Comparison of ENCODE assay signal across 8 cellular contexts in the genomic region with DNA sequence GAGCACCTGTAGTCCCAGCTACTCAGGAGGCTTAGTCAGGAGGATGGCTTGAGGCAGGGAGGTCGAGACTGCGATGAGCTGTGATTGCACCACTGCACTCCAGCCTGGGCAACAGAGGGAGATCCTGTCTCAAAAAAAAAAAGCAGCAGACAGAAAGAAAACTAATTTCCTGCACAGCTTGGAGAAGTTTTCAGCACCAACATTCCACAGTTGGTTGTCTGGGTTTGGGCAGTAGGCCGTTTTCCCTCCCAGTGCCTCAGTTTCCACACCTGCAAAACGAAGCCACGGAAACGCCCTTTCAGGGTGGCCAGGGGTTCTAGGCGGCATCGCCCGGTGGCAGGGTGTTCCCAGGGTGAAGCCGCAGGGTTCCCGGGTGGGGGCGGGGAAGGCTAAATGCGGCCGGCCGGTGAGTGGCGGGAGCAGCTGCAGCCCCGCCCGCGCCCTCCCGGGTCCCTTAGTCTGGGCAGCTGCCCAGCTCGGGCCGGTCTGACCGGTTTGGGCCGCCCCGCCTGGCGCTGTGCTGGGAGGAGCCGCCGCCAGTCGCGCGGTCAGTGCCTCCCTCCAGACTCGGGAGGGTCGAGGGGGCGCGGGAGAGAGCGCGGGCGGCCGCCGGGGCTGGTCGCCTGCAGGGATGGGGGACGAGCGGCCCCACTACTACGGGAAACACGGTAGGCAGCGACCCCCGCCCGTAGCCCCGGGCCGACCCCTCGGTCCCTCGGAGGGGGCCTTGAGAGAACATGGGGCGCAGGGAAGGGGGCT. TPM values are rescaled to one million over a fixed set of nuclear protein-coding genes. Genes with fewer than 3 reads are reported as not detected.
A peak's percentile ranks its signal among the peaks of the same experiment; 100 is the strongest.
DNase-seq lines count a peak whose midpoint lies in the region; ATAC-seq and TF ChIP-seq lines count a peak whose summit lies in the region.

A gene (plus strand): TSS at position 551 of the 759 bp plus-strand sequence. CDS start 81 bp downstream, at position 632.

- H3K9me3 Mint-ChIP-seq in HFFc6 (no peaks in the 10 kb centered on the region), naive B cell (no peaks in the 10 kb centered on the region)
- no peaks in the 10 kb centered on the region for H3K9me3 Mint-ChIP-seq in activated CD4-positive, alpha-beta memory T cell treated with anti-CD3 and anti-CD28 coated beads for 36 hours

- H3K4me3 ChIP-seq in fibroblast of villous mesenchyme (ENCODE audit: low read depth, low read length), result peak within 1 kb of the TSS; percentile 61

- DNase-seq in AG08396 (ENCODE audit: low spot score) (peak; percentile 97), HFFc6 (peak; percentile 52), fibroblast of villous mesenchyme (ENCODE audit: low read depth) (peak; percentile 54), naive B cell (no peak)
- DNase-seq in activated CD4-positive, alpha-beta memory T cell treated with anti-CD3 and anti-CD28 coated beads for 36 hours, result no peak
- no peak for DNase-seq in activated CD4-positive, CD25-positive, alpha-beta regulatory T cell (lab: John Stamatoyannopoulos, UW)

- TF ChIP-seq CTCF in HFFc6 (IDR thresholded peaks at IDR 0.05), result no peak
- no peak for TF ChIP-seq CTCF in fibroblast of villous mesenchyme (IDR thresholded peaks at IDR 0.05; ENCODE audit: insufficient read depth, low read depth, low read length)

- ATAC-seq in naive B cell (ENCODE audit: low read depth in 2 of 2), result no peak
- no peak for ATAC-seq in HG03432 (IDR thresholded peaks at IDR 0.05; ENCODE audit: unreplicated experiment)
- no peak for ATAC-seq in GM21619 (IDR thresholded peaks at IDR 0.05; ENCODE audit: unreplicated experiment)

- intact Hi-C loops in activated CD4-positive, alpha-beta memory T cell treated with anti-CD3 and anti-CD28 coated beads for 36 hours (cut with micrococcal nuclease), result no loop called here

- peaks cover 29% of the 10 kb centered on the region for H3K4me1 Mint-ChIP-seq in HFFc6 (ENCODE audit: low read depth)
- H3K4me1 Mint-ChIP-seq in activated CD4-positive, alpha-beta memory T cell treated with anti-CD3 and anti-CD28 coated beads for 36 hours (ENCODE audit: low read depth), result peaks cover 26% of the 10 kb centered on the region
- H3K4me1 Mint-ChIP-seq in naive B cell, result peaks cover 34 to 48% (median 47%) of the 10 kb centered on the region in 3 donors

- POLR2A ChIA-PET in activated CD4-positive, alpha-beta memory T cell treated with anti-CD3 and anti-CD28 coated beads for 36 hours (lab: Charles Lee), result no interaction called here

- peak within 1 kb of the TSS; percentile 87 for H3K4me3 Mint-ChIP-seq in HFFc6
- no peak within 1 kb of the TSS for H3K4me3 Mint-ChIP-seq in activated CD4-positive, alpha-beta memory T cell treated with anti-CD3 and anti-CD28 coated beads for 36 hours
- H3K4me3 Mint-ChIP-seq in naive B cell, result peak within 1 kb of the TSS in 3 of 8 donors; percentile 12 to 63 (median 23)

- H3K27ac Mint-ChIP-seq in HFFc6, result peak within 1 kb of the TSS; percentile 74
- H3K27ac Mint-ChIP-seq in activated CD4-positive, alpha-beta memory T cell treated with anti-CD3 and anti-CD28 coated beads for 36 hours, result no peak within 1 kb of the TSS
- H3K27ac Mint-ChIP-seq in naive B cell, result peak within 1 kb of the TSS in 5 of 6 donors; percentile 62 to 92 (median 75)

- H3K36me3 Mint-ChIP-seq in HFFc6 (ENCODE audit: low read depth) (peaks cover 20% of the 10 kb centered on the region), naive B cell (peaks cover 0 to 8% of the 10 kb centered on the region in 2 donors)
- peaks cover 19% of the 10 kb centered on the region for H3K36me3 Mint-ChIP-seq in activated CD4-positive, alpha-beta memory T cell treated with anti-CD3 and anti-CD28 coated beads for 36 hours

- CTCF ChIA-PET in activated CD4-positive, alpha-beta memory T cell treated with anti-CD3 and anti-CD28 coated beads for 36 hours (lab: Charles Lee), result no interaction called here

- H3K27me3 Mint-ChIP-seq in HFFc6 (ENCODE audit: insufficient read depth) (peaks cover 2% of the 10 kb centered on the region; the same call in 1 of the 2 replicates), naive B cell (no peaks in the 10 kb centered on the region)
- H3K27me3 Mint-ChIP-seq in activated CD4-positive, alpha-beta memory T cell treated with anti-CD3 and anti-CD28 coated beads for 36 hours, result no peaks in the 10 kb centered on the region

RNA-seq across cellular contexts. Expression of the gene that starts here (rescaled TPM):
- 100 to 1,000 TPM; 156 to 190 (median 166) TPM for total RNA-seq in HFFc6 (2021; fragmentation: NEBNext Ultra II Directional; extraction: Animal tissue kit (Norgen Biotek cat#: 25700))
- 10 to 100 TPM; 89.3 to 94.6 TPM for total RNA-seq in activated CD4-positive, alpha-beta memory T cell treated with anti-CD3 and anti-CD28 coated beads for 36 hours
- total RNA-seq in fibroblast of villous mesenchyme, result 81.8 and 88.5 TPM in 2 replicates
- 100 to 1,000 TPM; 290 to 499 (median 313) TPM for polyA plus RNA-seq in naive B cell (ENCODE audit: low read depth in 6 of 6)

Comparison
In these comparisons a context has a peak if more than half of its experiments do, and no peak if none do; other contexts are left out.
1. DNase-seq: peak in AG08396 (single experiment), HFFc6 (single experiment) and fibroblast of villous mesenchyme (single experiment); none in activated CD4-positive, alpha-beta memory T cell treated with anti-CD3 and anti-CD28 coated beads for 36 hours (single experiment), naive B cell (single experiment) and activated CD4-positive, CD25-positive, alpha-beta regulatory T cell (0 of 4).